36 cellular contexts compared by ENCODE assay signal in the genomic region with DNA sequence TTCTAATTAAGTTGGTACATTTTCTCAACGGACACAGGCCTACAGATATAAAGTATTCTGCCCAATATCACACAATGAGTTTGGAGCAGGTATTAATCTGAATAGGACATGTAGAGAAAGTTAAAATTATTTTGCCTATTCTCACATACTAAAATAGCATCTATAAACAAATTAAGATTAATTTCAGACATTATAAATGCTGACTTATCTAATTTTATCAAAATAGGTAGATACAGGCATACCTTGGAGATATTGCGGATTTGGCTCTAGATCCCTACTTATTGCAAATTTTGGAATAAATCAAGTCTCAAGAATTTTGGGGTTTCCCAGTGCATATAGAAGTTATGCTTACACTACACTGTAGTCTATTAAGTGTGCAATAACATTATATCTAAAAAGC. TPM values are rescaled to one million over a fixed set of nuclear protein-coding genes. Genes with fewer than 3 reads are reported as not detected.
"Had no signal": no experiment of that assay in that cellular context is flagged by ENCODE, and none has a peak within 500 bp of the region (broad histone marks: within the 10 kb centered on the region; RNA-seq: fewer than 3 reads in every experiment).

No MANE protein-coding gene starts in this region.

- H3K36me3 ChIP-seq: adrenal gland, ascending aorta, brain microvascular endothelial cell, breast epithelium, cardiac muscle cell had no signal

- H3K27me3 ChIP-seq: adrenal gland, ascending aorta, body of pancreas, brain microvascular endothelial cell, breast epithelium, cardiac muscle cell had no signal

- H3K9me3 ChIP-seq: adrenal gland, ascending aorta, body of pancreas, breast epithelium had no signal

- DNase-seq: activated effector memory CD4-positive, alpha-beta T cell treated with anti-CD3 and anti-CD28 coated beads, Interleukin-2, amount 50 U/mL, for 16 hours; activated effector memory CD4-positive, alpha-beta T cell treated with Interleukin-2 at 50 U/mL for 16 hours; activated gamma-delta T cell; activated gamma-delta T cell treated with Interleukin-2 at 50 U/mL for 16 hours; activated naive CD4-positive, alpha-beta T cell; activated naive CD4-positive, alpha-beta T cell treated with anti-CD3 and anti-CD28 coated beads for 36 hours; activated naive CD4-positive, alpha-beta T cell treated with anti-CD3 and anti-CD28 coated beads, Interleukin-2, amount 10 ng/mL, durations not matched to agents 7 days and 5 days; activated naive CD4-positive, alpha-beta T cell treated with anti-CD3 and anti-CD28 coated beads, Interleukin-2, amount 50 U/mL, for 16 hours; activated naive CD4-positive, alpha-beta T cell treated with Interleukin-2 at 50 U/mL for 16 hours; activated naive CD8-positive, alpha-beta T cell treated with anti-CD3 and anti-CD28 coated beads for 36 hours; activated naive CD8-positive, alpha-beta T cell treated with anti-CD3 and anti-CD28 coated beads, Interleukin-2, amount 10 ng/mL, durations not matched to agents 7 days and 5 days; activated naive CD8-positive, alpha-beta T cell treated with anti-CD3 and anti-CD28 coated beads, Interleukin-2, amount 50 U/mL, for 24 hours; activated T-cell treated with anti-CD3 and anti-CD28 coated beads, Interleukin-2, amount 50 U/mL, for 1 hour; activated T-cell treated with anti-CD3 and anti-CD28 coated beads, Interleukin-2, amount 50 U/mL, for 24 hours; activated T-cell treated with anti-CD3 and anti-CD28 coated beads, Interleukin-2, amount 50 U/mL, for 4 hours; activated T-cell treated with anti-CD3 and anti-CD28 coated beads, Interleukin-2, amount 50 U/mL, for 48 hours; activated T-cell treated with anti-CD3 and anti-CD28 coated beads, Interleukin-2, amount 50 U/mL, for 72 hours; adrenal gland; amniotic stem cell; amygdala; anterior cingulate cortex; aorta; body of pancreas; brain microvascular endothelial cell; caudate nucleus; central memory CD4-positive, alpha-beta T cell; cerebellar nuclear complex had no signal

- H3K4me3 ChIP-seq: adrenal gland, ascending aorta, body of pancreas, breast epithelium, cardiac muscle cell had no signal

- H3K27ac ChIP-seq: adrenal gland, ascending aorta, body of pancreas, brain microvascular endothelial cell, breast epithelium, cardiac muscle cell had no signal

- FAIRE-seq: astrocyte, bronchial epithelial cell had no signal

- H3K4me1 ChIP-seq: adrenal gland, ascending aorta, body of pancreas, breast epithelium had no signal

- ATAC-seq: activated naive CD4-positive, alpha-beta T cell treated with anti-CD3 and anti-CD28 coated beads, Interleukin-2, amount 50 U/mL, for 72 hours; activated naive CD8-positive, alpha-beta T cell treated with anti-CD3 and anti-CD28 coated beads, Interleukin-2, amount 50 U/mL, for 24 hours; activated T-cell treated with anti-CD3 and anti-CD28 coated beads, Interleukin-2, amount 50 U/mL, for 4 hours; activated T-cell treated with anti-CD3 and anti-CD28 coated beads, Interleukin-2, amount 50 U/mL, for 72 hours; activated T-helper 17 cell treated with anti-CD3 and anti-CD28 coated beads, Interleukin-2, amount 50 U/mL, for 72 hours; body of pancreas had no signal

RNA-seq across cellular contexts. Expression of gene GRIP1, which starts 41.0 kb away (rescaled TPM):
- total RNA-seq: activated T-helper 1 cell treated with anti-CD3 and anti-CD28 coated beads, Interleukin-12 subunit alpha, Interleukin-12 subunit beta, Interleukin-2, Interleukin-4 antibody, amounts not matched to agents 30 ng/mL and 10 ng/mL and 1 ng/mL, durations not matched to agents 14 hours and 24 hours and 36 hours; activated T-helper 2 cell treated with anti-CD3 and anti-CD28 coated beads, Interferon-gamma antibody, Interleukin-2, Interleukin-4, amounts not matched to agents 10 μg/mL and 5 μg/mL and 100 μg/mL, durations not matched to agents 14 hours and 24 hours and 36 hours; ascending aorta had no signal
